ENCODE assay signal across 20 cellular contexts in genomic region chr10:326894-327635, GRCh38.
DNase-seq lines count a peak whose midpoint lies in the region; ATAC-seq and TF ChIP-seq lines count a peak whose summit lies in the region.
"Had no signal": no experiment of that assay in that cellular context is flagged by ENCODE, and none has a peak within 500 bp of the region (broad histone marks: within the 10 kb centered on the region; RNA-seq: fewer than 3 reads in every experiment).

No MANE protein-coding gene starts in this region.

- peaks cover 19% of the 10 kb centered on the region for H3K4me1 Mint-ChIP-seq in activated naive CD4-positive, alpha-beta T cell treated with anti-CD3 and anti-CD28 coated beads for 36 hours (ENCODE audit: low read depth)

- no peaks in the 10 kb centered on the region for H3K27me3 Mint-ChIP-seq in activated naive CD4-positive, alpha-beta T cell treated with anti-CD3 and anti-CD28 coated beads for 36 hours (ENCODE audit: low read depth)

- H4K20me1 ChIP-seq in Loucy (ENCODE audit: insufficient read depth, low read length, poor library complexity, severe bottlenecking) (no peaks in the 10 kb centered on the region), hepatocyte (ENCODE audit: insufficient read depth, poor library complexity, severe bottlenecking) (no peaks in the 10 kb centered on the region)

- no peaks in the 10 kb centered on the region for H3K9me3 ChIP-seq in cardiac muscle cell (ENCODE audit: low read depth)
- no peaks in the 10 kb centered on the region for H3K9me3 ChIP-seq in heart right ventricle
- no peaks in the 10 kb centered on the region for H3K9me3 ChIP-seq in Loucy (ENCODE audit: insufficient read depth, low read depth, low read length)
- no peaks in the 10 kb centered on the region for H3K9me3 ChIP-seq in hepatocyte (ENCODE audit: low read depth)
- H3K9me3 ChIP-seq: SJCRH30 had no signal

- no peaks in the 10 kb centered on the region for H3K36me3 Mint-ChIP-seq in activated naive CD4-positive, alpha-beta T cell treated with anti-CD3 and anti-CD28 coated beads for 36 hours (ENCODE audit: low read depth)

- H3F3A ChIP-seq in Loucy (ENCODE audit: low read depth), result no peaks in the 10 kb centered on the region

- no peak for ATAC-seq in heart right ventricle

- H3K27ac Mint-ChIP-seq in activated naive CD4-positive, alpha-beta T cell treated with anti-CD3 and anti-CD28 coated beads for 36 hours, result no peak overlapping the region

- no peak overlapping the region for H3K4me3 Mint-ChIP-seq in activated naive CD4-positive, alpha-beta T cell treated with anti-CD3 and anti-CD28 coated beads for 36 hours

- no peak for TF ChIP-seq CTCF in cardiac muscle cell (IDR thresholded peaks at IDR 0.05; ENCODE audit: low read depth, low read length)
- TF ChIP-seq CTCF in heart right ventricle (IDR thresholded peaks at IDR 0.05), result no peak
- no peak for TF ChIP-seq CTCF in Loucy (conservative IDR thresholded peaks at IDR 0.05; ENCODE audit: low read length)
- no peak for TF ChIP-seq CTCF in hepatocyte (IDR thresholded peaks at IDR 0.05; ENCODE audit: poor library complexity)

- WGBS in heart right ventricle, 2 donors, result 91 to 92% methylated on average over 29 of the region's 29 CpGs
- WGBS in hepatocyte (ENCODE audit: low lambda C conversion rate, missing lambda C conversion rate), result 90% methylated on average over 29 of the region's 29 CpGs

- H3K36me3 ChIP-seq in cardiac muscle cell, result peaks cover 7% of the 10 kb centered on the region
- peaks cover 0 to 49% (median 12%) of the 10 kb centered on the region in 9 donors for H3K36me3 ChIP-seq in heart right ventricle
- H3K36me3 ChIP-seq in Loucy (ENCODE audit: insufficient read depth, low read length), result no peaks in the 10 kb centered on the region
- no peaks in the 10 kb centered on the region for H3K36me3 ChIP-seq in hepatocyte (replicated peaks; ENCODE audit: insufficient read depth, low read depth)
- H3K36me3 ChIP-seq: SJCRH30 had no signal

- CTCF ChIA-PET in activated naive CD4-positive, alpha-beta T cell treated with anti-CD3 and anti-CD28 coated beads for 36 hours (lab: Charles Lee), result no interaction called here

- H3K27me3 ChIP-seq in cardiac muscle cell (no peaks in the 10 kb centered on the region), heart right ventricle (no peaks in the 10 kb centered on the region), Loucy (ENCODE audit: insufficient read depth, low read length, poor library complexity, severe bottlenecking) (no peaks in the 10 kb centered on the region), hepatocyte (no peaks in the 10 kb centered on the region)
- H3K27me3 ChIP-seq: SJCRH30 had no signal

- H3K4me2 ChIP-seq in Loucy (ENCODE audit: low read depth, low read length, poor library complexity, severe bottlenecking), result peak overlapping the region; percentile 20
- H3K4me2 ChIP-seq in hepatocyte, result no peak overlapping the region
- H3K4me2 ChIP-seq: KMS-11 had no signal

- H3K4me3 ChIP-seq in cardiac muscle cell (no peak overlapping the region), heart right ventricle (no peak overlapping the region), Loucy (ENCODE audit: low read length, poor library complexity, severe bottlenecking) (no peak overlapping the region), hepatocyte (no peak overlapping the region)
- H3K4me3 ChIP-seq: GM23248, SJCRH30 had no signal

- intact Hi-C loops in heart right ventricle (cut with DNase I), result no loop called here
- intact Hi-C loops in activated naive CD4-positive, alpha-beta T cell treated with anti-CD3 and anti-CD28 coated beads for 36 hours (cut with micrococcal nuclease), result no loop called here

- H3K27ac ChIP-seq in cardiac muscle cell (peak overlapping the region; percentile 39), heart right ventricle (no peak overlapping the region), hepatocyte (peak overlapping the region; percentile 34)
- H3K27ac ChIP-seq: GM23248, HL-60, KMS-11, SJCRH30 had no signal

- DNase-seq in cardiac muscle cell (ENCODE audit: low read depth in 1 of 2, low spot score in 1 of 2), result no peak
- DNase-seq in heart right ventricle, result no peak
- DNase-seq in hepatocyte (ENCODE audit: low spot score), result no peak
- DNase-seq in AG20443 (ENCODE audit: low spot score), result no peak
- DNase-seq in C1 segment of cervical spinal cord (lab: John Stamatoyannopoulos, UW), result no peak
- no peak for DNase-seq in activated naive CD4-positive, alpha-beta T cell treated with anti-CD3 and anti-CD28 coated beads for 36 hours
- DNase-seq: 8988T; DMS79; GM23248; HCEC 1CT; NCI-H1105; NCI-H146; NCI-H2029; NCI-H2227 treated with DMSO at 0.1 percent for 48 hours; NCI-H510A; NK-92 treated with Interleukin-12 subunit alpha and Interleukin-12 subunit beta, amount 100 ng/mL, for 24 hours; SJCRH30 had no signal

- H2AFZ ChIP-seq in Loucy (ENCODE audit: low read length) (no peak overlapping the region), hepatocyte (no peak overlapping the region)
- H2AFZ ChIP-seq: GM23248 had no signal

- H3K9ac ChIP-seq in Loucy (ENCODE audit: low read depth, low read length, poor library complexity, severe bottlenecking), result no peak overlapping the region
- H3K9ac ChIP-seq: GM23248, KMS-11 had no signal

- no peaks in the 10 kb centered on the region for H3K9me3 Mint-ChIP-seq in activated naive CD4-positive, alpha-beta T cell treated with anti-CD3 and anti-CD28 coated beads for 36 hours

- H3K4me1 ChIP-seq in cardiac muscle cell (ENCODE audit: low read depth), result no peaks in the 10 kb centered on the region
- H3K4me1 ChIP-seq in heart right ventricle, result peaks cover 0 to 16% (median 8%) of the 10 kb centered on the region in 9 donors
- peaks cover 44% of the 10 kb centered on the region for H3K4me1 ChIP-seq in Loucy (ENCODE audit: insufficient read depth, low read length, poor library complexity, severe bottlenecking)
- H3K4me1 ChIP-seq in hepatocyte (ENCODE audit: insufficient read depth), result peaks cover 9% of the 10 kb centered on the region

- H3K79me2 ChIP-seq in Loucy (ENCODE audit: insufficient read depth, low read length) (no peaks in the 10 kb centered on the region), hepatocyte (no peaks in the 10 kb centered on the region)

- no peaks in the 10 kb centered on the region for H3K9me2 ChIP-seq in Loucy (replicated peaks; ENCODE audit: low read depth, low read length)
- H3K9me2 ChIP-seq in hepatocyte (replicated peaks; ENCODE audit: insufficient read depth), result no peaks in the 10 kb centered on the region

Comparison
In these comparisons a context has a peak if more than half of its experiments do, and no peak if none do; other contexts are left out.
1. H3K27ac ChIP-seq: peak in cardiac muscle cell (single experiment) and hepatocyte (single experiment); none in heart right ventricle (0 of 10).